Comparison of ENCODE assay signal across 20 cellular contexts in genomic region chr18:75344615-75345014, GRCh38.
DNase-seq lines count a peak whose midpoint lies in the region; TF ChIP-seq lines count a peak whose summit lies in the region.
"Had no signal": no experiment of that assay in that cellular context is flagged by ENCODE, and none has a peak within 500 bp of the region (broad histone marks: within the 10 kb centered on the region; RNA-seq: fewer than 3 reads in every experiment).

No MANE protein-coding gene starts in this region.

- H3K23ac ChIP-seq in neuronal stem cell (ENCODE audit: low read depth, low read length, poor library complexity), result no peak overlapping the region

- no peak overlapping the region for H3K4me3 ChIP-seq in right atrium auricular region
- H3K4me3 ChIP-seq in esophagus muscularis mucosa, result no peak overlapping the region
- no peak overlapping the region for H3K4me3 ChIP-seq in neuronal stem cell (ENCODE audit: low read length in 2 of 2)
- H3K4me3 ChIP-seq: A549, GM12878, HAP-1 had no signal

- TF ChIP-seq POLR2A in esophagus muscularis mucosa (IDR thresholded peaks at IDR 0.05; ENCODE audit: low read depth), result no peak

- H2AK5ac ChIP-seq in neuronal stem cell (ENCODE audit: low read depth, low read length), result no peak overlapping the region

- H2BK5ac ChIP-seq in neuronal stem cell (ENCODE audit: low read length), result no peak overlapping the region

- no peaks in the 10 kb centered on the region for H3K36me3 Mint-ChIP-seq in activated CD4-positive, alpha-beta T cell treated with anti-CD3 and anti-CD28 coated beads, Interleukin-2, amount 10 ng/mL, durations not matched to agents 24 days and 14 days (ENCODE audit: low read depth)
- H3K36me3 Mint-ChIP-seq: CD4-positive, CD25-positive, alpha-beta regulatory T cell; CD8-positive, alpha-beta T cell had no signal

- no peak overlapping the region for H2BK120ac ChIP-seq in neuronal stem cell (ENCODE audit: low read depth, low read length)

- DNase-seq in right atrium auricular region (ENCODE audit: low spot score) (peak; percentile 53), cardiac septum (ENCODE audit: low spot score) (no peak), esophagus muscularis mucosa (ENCODE audit: extremely low spot score) (peak; percentile 75), neuronal stem cell (ENCODE audit: low spot score) (no peak), OCI-M1 (lab: John Stamatoyannopoulos, UW) (no peak)
- DNase-seq in activated CD4-positive, alpha-beta T cell treated with anti-CD3 and anti-CD28 coated beads, Interleukin-2, amount 10 ng/mL, durations not matched to agents 24 days and 14 days, result no peak
- DNase-seq: 8988T; ACHN; CD4-positive, CD25-positive, alpha-beta regulatory T cell; CD8-positive, alpha-beta T cell; DMS 273 treated with DMSO at 0.1 percent for 48 hours; DMS79; EL; GDM1; GOT3; HFFc6 had no signal

- no peak for TF ChIP-seq CTCF in right atrium auricular region (IDR thresholded peaks at IDR 0.05)
- TF ChIP-seq CTCF in esophagus muscularis mucosa (IDR thresholded peaks at IDR 0.05), result no peak

- no peak overlapping the region for H4K91ac ChIP-seq in neuronal stem cell (ENCODE audit: low read depth, low read length, poor library complexity)

- no peak overlapping the region for H3K27ac ChIP-seq in right atrium auricular region
- no peak overlapping the region for H3K27ac ChIP-seq in esophagus muscularis mucosa (replicated peaks in 1 of 4)
- H3K27ac ChIP-seq in neuronal stem cell (replicated peaks; ENCODE audit: low read length), result no peak overlapping the region
- H3K27ac ChIP-seq: A549, C4-2B had no signal

- WGBS in esophagus muscularis mucosa, result 82% methylated on average over 7 of the region's 7 CpGs
- no CpG with 5 or more reads among the region's 7 CpGs for WGBS in neuronal stem cell (ENCODE audit: extremely low coverage in 2 of 2, insufficient read length in 2 of 2, insufficient replicate concordance in 1 of 2), 2 donors

- H3K27me3 ChIP-seq in right atrium auricular region, result no peaks in the 10 kb centered on the region
- H3K27me3 ChIP-seq in esophagus muscularis mucosa, result no peaks in the 10 kb centered on the region
- peaks cover 0 to 62% (median 0%) of the 10 kb centered on the region in 3 experiments for H3K27me3 ChIP-seq in neuronal stem cell (ENCODE audit: control insufficient read depth in 3 of 3, insufficient read depth in 3 of 3, low read depth in 1 of 3, low read length in 3 of 3)

- intact Hi-C loops in cardiac septum (cut with DNase I), result no loop called here
- intact Hi-C loops in esophagus muscularis mucosa (cut with DNase I), result no loop called here
- intact Hi-C loops in activated CD4-positive, alpha-beta T cell treated with anti-CD3 and anti-CD28 coated beads, Interleukin-2, amount 10 ng/mL, durations not matched to agents 24 days and 14 days (cut with micrococcal nuclease), result no loop called here

- H4K8ac ChIP-seq in neuronal stem cell (ENCODE audit: low read depth, low read length), result no peak overlapping the region

- H2AFZ ChIP-seq in neuronal stem cell (ENCODE audit: low read length), result no peak overlapping the region

- no peak overlapping the region for H3K9ac ChIP-seq in neuronal stem cell (ENCODE audit: low read depth, low read length, poor library complexity)

- no peaks in the 10 kb centered on the region for H3K4me1 ChIP-seq in right atrium auricular region
- no peaks in the 10 kb centered on the region for H3K4me1 ChIP-seq in esophagus muscularis mucosa
- peaks cover 6 to 11% of the 10 kb centered on the region in 2 donors for H3K4me1 ChIP-seq in neuronal stem cell (ENCODE audit: control insufficient read depth in 2 of 2, insufficient read depth in 1 of 2, low read depth in 1 of 2, low read length in 2 of 2)
- H3K4me1 ChIP-seq: A549, HAP-1 had no signal

- no peaks in the 10 kb centered on the region for H3K36me3 ChIP-seq in right atrium auricular region
- no peaks in the 10 kb centered on the region for H3K36me3 ChIP-seq in esophagus muscularis mucosa
- H3K36me3 ChIP-seq in neuronal stem cell (replicated peaks in 1 of 2; ENCODE audit: control insufficient read depth in 2 of 2, insufficient read depth in 2 of 2, low read length in 2 of 2), result no peaks in the 10 kb centered on the region
- H3K36me3 ChIP-seq: HAP-1 had no signal

- H3K18ac ChIP-seq in neuronal stem cell (ENCODE audit: low read length), result peak overlapping the region; percentile 41

- TF ChIP-seq EP300 in esophagus muscularis mucosa (IDR thresholded peaks at IDR 0.05), result no peak

- no peaks in the 10 kb centered on the region for H3K27me3 Mint-ChIP-seq in activated CD4-positive, alpha-beta T cell treated with anti-CD3 and anti-CD28 coated beads, Interleukin-2, amount 10 ng/mL, durations not matched to agents 24 days and 14 days

- no peak overlapping the region for H3K14ac ChIP-seq in neuronal stem cell (ENCODE audit: low read length)

- H3K4me1 Mint-ChIP-seq in activated CD4-positive, alpha-beta T cell treated with anti-CD3 and anti-CD28 coated beads, Interleukin-2, amount 10 ng/mL, durations not matched to agents 24 days and 14 days, result no peaks in the 10 kb centered on the region
- H3K4me1 Mint-ChIP-seq: CD4-positive, CD25-positive, alpha-beta regulatory T cell had no signal

- H3K9me3 ChIP-seq in right atrium auricular region (no peaks in the 10 kb centered on the region), esophagus muscularis mucosa (no peaks in the 10 kb centered on the region), neuronal stem cell (replicated peaks in 1 of 2; ENCODE audit: control insufficient read depth in 2 of 2, insufficient read depth in 1 of 2, low read depth in 1 of 2, low read length in 2 of 2) (no peaks in the 10 kb centered on the region)
- H3K9me3 ChIP-seq: A549, HAP-1 had no signal

- no peak overlapping the region for H3K27ac Mint-ChIP-seq in activated CD4-positive, alpha-beta T cell treated with anti-CD3 and anti-CD28 coated beads, Interleukin-2, amount 10 ng/mL, durations not matched to agents 24 days and 14 days
- H3K27ac Mint-ChIP-seq: CD4-positive, CD25-positive, alpha-beta regulatory T cell; CD8-positive, alpha-beta T cell; HFFc6 had no signal

- no peak overlapping the region for H2BK12ac ChIP-seq in neuronal stem cell (ENCODE audit: low read length)

- H3K4ac ChIP-seq in neuronal stem cell (ENCODE audit: low read length), result no peak overlapping the region

- no peaks in the 10 kb centered on the region for H3K79me1 ChIP-seq in neuronal stem cell (ENCODE audit: low read depth, low read length)

- no peaks in the 10 kb centered on the region for H3K9me3 Mint-ChIP-seq in activated CD4-positive, alpha-beta T cell treated with anti-CD3 and anti-CD28 coated beads, Interleukin-2, amount 10 ng/mL, durations not matched to agents 24 days and 14 days
- H3K9me3 Mint-ChIP-seq: CD8-positive, alpha-beta T cell; HFFc6 had no signal

- no peak overlapping the region for H2BK15ac ChIP-seq in neuronal stem cell (ENCODE audit: low read length)

- H3K4me3 Mint-ChIP-seq in activated CD4-positive, alpha-beta T cell treated with anti-CD3 and anti-CD28 coated beads, Interleukin-2, amount 10 ng/mL, durations not matched to agents 24 days and 14 days, result no peak overlapping the region
- H3K4me3 Mint-ChIP-seq: CD4-positive, CD25-positive, alpha-beta regulatory T cell; CD8-positive, alpha-beta T cell; HFFc6 had no signal

- H3K4me2 ChIP-seq in neuronal stem cell (ENCODE audit: insufficient read depth, low read length, poor library complexity, severe bottlenecking), result no peak overlapping the region
- H3K4me2 ChIP-seq: A549 had no signal

Comparison
In these comparisons a context has a peak if more than half of its experiments do, and no peak if none do; other contexts are left out.
1. DNase-seq: peak in right atrium auricular region (single experiment) and esophagus muscularis mucosa (single experiment); none in cardiac septum (single experiment), neuronal stem cell (single experiment), activated CD4-positive, alpha-beta T cell treated with anti-CD3 and anti-CD28 coated beads, Interleukin-2, amount 10 ng/mL, durations not matched to agents 24 days and 14 days (single experiment) and OCI-M1 (single experiment).